Comparison of ENCODE assay signal across 16 cellular contexts in genomic region chr6:1498491-1499113, GRCh38.
A peak's percentile ranks its signal among the peaks of the same experiment; 100 is the strongest.
DNase-seq lines count a peak whose midpoint lies in the region; ATAC-seq and TF ChIP-seq lines count a peak whose summit lies in the region.
"Had no signal": no experiment of that assay in that cellular context is flagged by ENCODE, and none has a peak within 500 bp of the region (broad histone marks: within the 10 kb centered on the region; RNA-seq: fewer than 3 reads in every experiment).

No MANE protein-coding gene starts in this region.

- TF ChIP-seq CTCF in GM06990 (IDR thresholded peaks at IDR 0.05; ENCODE audit: insufficient read depth, low read length, poor library complexity, severe bottlenecking) (peak; percentile 48), Loucy (conservative IDR thresholded peaks at IDR 0.05; ENCODE audit: low read length) (peak; percentile 76), brain (conservative IDR thresholded peaks at IDR 0.05) (no peak)

- peak overlapping the region in 3 of 5 experiments; percentile 35 to 88 (median 86) for H3K27ac Mint-ChIP-seq in brain
- H3K27ac Mint-ChIP-seq: CD8-positive, alpha-beta T cell; dendritic cell treated with granulocyte-macrophage colony-stimulating factor and Interleukin-4, amounts not matched to agents 40 ng/mL and 50 ng/mL, for 4 days; naive thymus-derived CD8-positive, alpha-beta T cell had no signal

- H3F3A ChIP-seq in Loucy (ENCODE audit: low read depth) = no peaks in the 10 kb centered on the region

- H4K20me1 ChIP-seq in Loucy (ENCODE audit: insufficient read depth, low read length, poor library complexity, severe bottlenecking) = no peaks in the 10 kb centered on the region

- no peaks in the 10 kb centered on the region for H3K9me2 ChIP-seq in Loucy (replicated peaks; ENCODE audit: low read depth, low read length)

- H3K36me3 ChIP-seq in GM06990 (ENCODE audit: control insufficient read depth, insufficient read depth, low read length) (no peaks in the 10 kb centered on the region), Loucy (ENCODE audit: insufficient read depth, low read length) (no peaks in the 10 kb centered on the region)
- H3K36me3 ChIP-seq: SJSA1 had no signal

- H3K4me1 ChIP-seq in Loucy (ENCODE audit: insufficient read depth, low read length, poor library complexity, severe bottlenecking) = no peaks in the 10 kb centered on the region
- H3K4me1 ChIP-seq: SJSA1 had no signal

- H3K79me2 ChIP-seq in Loucy (ENCODE audit: insufficient read depth, low read length) = no peaks in the 10 kb centered on the region

- no peak overlapping the region for H3K4me2 ChIP-seq in Loucy (ENCODE audit: low read depth, low read length, poor library complexity, severe bottlenecking)

- no peak overlapping the region for H3K9ac ChIP-seq in Loucy (ENCODE audit: low read depth, low read length, poor library complexity, severe bottlenecking)

- no peaks in the 10 kb centered on the region for H3K9me3 ChIP-seq in Loucy (ENCODE audit: insufficient read depth, low read depth, low read length)
- H3K9me3 ChIP-seq: SJSA1 had no signal

- peak overlapping the region; percentile 58; the same call in 1 of the 2 replicates for H2AFZ ChIP-seq in Loucy (ENCODE audit: low read length)

- ATAC-seq in GM21447 (IDR thresholded peaks at IDR 0.05; ENCODE audit: unreplicated experiment) (no peak), HG03097 (IDR thresholded peaks at IDR 0.05; ENCODE audit: low FRiP score, unreplicated experiment) (no peak)
- ATAC-seq: CD8-positive, alpha-beta T cell; naive thymus-derived CD8-positive, alpha-beta T cell; sciatic nerve had no signal

- H3K4me3 ChIP-seq in GM06990 (replicated peaks; ENCODE audit: low read depth, low read length) (no peak overlapping the region), Loucy (ENCODE audit: low read length, poor library complexity, severe bottlenecking) (no peak overlapping the region)
- H3K4me3 ChIP-seq: SJSA1 had no signal

- H3K27me3 ChIP-seq in GM06990 (replicated peaks; ENCODE audit: control insufficient read depth, insufficient read depth, low read length) (no peaks in the 10 kb centered on the region; the same call in 1 of the 2 replicates), Loucy (ENCODE audit: insufficient read depth, low read length, poor library complexity, severe bottlenecking) (no peaks in the 10 kb centered on the region)
- H3K27me3 ChIP-seq: SJSA1 had no signal

- intact Hi-C loops in posterior vena cava (cut with DNase I) = no loop called here

- H3K4me3 Mint-ChIP-seq in brain = no peak overlapping the region
- H3K4me3 Mint-ChIP-seq: CD8-positive, alpha-beta T cell; dendritic cell treated with granulocyte-macrophage colony-stimulating factor and Interleukin-4, amounts not matched to agents 40 ng/mL and 50 ng/mL, for 4 days; naive thymus-derived CD8-positive, alpha-beta T cell had no signal

- peaks cover 19% of the 10 kb centered on the region for H3K4me1 Mint-ChIP-seq in brain
- H3K4me1 Mint-ChIP-seq: naive thymus-derived CD8-positive, alpha-beta T cell had no signal

- H3K36me3 Mint-ChIP-seq in brain = no peaks in the 10 kb centered on the region
- H3K36me3 Mint-ChIP-seq: CD8-positive, alpha-beta T cell had no signal

- peaks cover 7 to 21% (median 9%) of the 10 kb centered on the region in 5 experiments for H3K9me3 Mint-ChIP-seq in brain
- H3K9me3 Mint-ChIP-seq: CD8-positive, alpha-beta T cell; dendritic cell treated with granulocyte-macrophage colony-stimulating factor and Interleukin-4, amounts not matched to agents 40 ng/mL and 50 ng/mL, for 4 days had no signal

- DNase-seq in GM06990 (ENCODE audit: extremely low read depth, insufficient read length) (no peak), posterior vena cava (ENCODE audit: low spot score) (peak; percentile 68), DMS53 treated with DMSO at 0.1 percent for 48 hours (lab: John Stamatoyannopoulos, UW; ENCODE audit: unreplicated experiment) (no peak), NCI-H226 (no peak)
- DNase-seq: activated CD4-positive, CD25-positive, alpha-beta regulatory T cell; CD8-positive, alpha-beta T cell; foreskin melanocyte; kidney glomerular epithelial cell; naive thymus-derived CD8-positive, alpha-beta T cell had no signal

- peaks cover 11% of the 10 kb centered on the region for H3K27me3 Mint-ChIP-seq in brain
- H3K27me3 Mint-ChIP-seq: dendritic cell treated with granulocyte-macrophage colony-stimulating factor and Interleukin-4, amounts not matched to agents 40 ng/mL and 50 ng/mL, for 4 days had no signal

Comparison
In these comparisons a context has a peak if more than half of its experiments do, and no peak if none do; other contexts are left out.
1. CTCF ChIP-seq: peak in GM06990 (single experiment) and Loucy (single experiment); none in brain (0 of 2).